In the genomic region with DNA sequence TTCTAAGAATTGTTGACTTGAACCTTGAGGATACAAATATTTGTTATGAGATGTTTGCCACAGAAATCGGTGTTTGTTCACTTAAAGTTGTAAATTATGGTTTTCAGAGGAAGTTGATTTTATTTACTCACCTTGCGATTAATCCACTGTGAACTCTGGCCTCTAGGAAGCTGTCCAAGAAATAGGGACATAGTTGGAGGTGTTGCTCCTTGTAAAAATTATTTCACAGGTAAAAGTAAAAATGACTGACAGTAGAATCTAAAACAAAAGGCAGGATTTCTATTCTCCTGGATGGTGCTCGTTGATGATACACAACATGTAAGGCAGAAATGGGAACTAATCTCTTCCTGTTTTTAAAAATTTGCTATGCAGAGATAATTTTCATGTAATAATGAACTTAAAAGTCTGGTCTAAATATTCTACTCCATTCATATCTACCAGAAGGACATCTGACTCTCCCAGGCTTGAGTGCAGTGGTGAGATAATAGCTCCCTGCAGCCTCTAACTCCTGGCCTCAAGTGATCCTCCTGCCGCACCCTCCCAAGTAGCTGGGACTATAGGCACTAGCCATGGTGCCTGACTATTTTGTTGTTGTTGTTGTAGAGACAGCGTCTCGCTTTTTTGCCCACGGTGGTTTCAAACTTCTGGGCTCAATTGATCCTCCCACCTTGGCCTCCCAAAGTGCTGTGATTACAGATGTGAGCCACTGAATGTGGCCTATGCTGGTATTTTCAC, we compare ENCODE assay signal across 23 cellular contexts. TPM values are rescaled to one million over a fixed set of nuclear protein-coding genes. Genes with fewer than 3 reads are reported as not detected.
"Had no signal": no experiment of that assay in that cellular context is flagged by ENCODE, and none has a peak within 500 bp of the region (broad histone marks: within the 10 kb centered on the region; RNA-seq: fewer than 3 reads in every experiment).

No MANE protein-coding gene starts in this region.

- DNase-seq: activated CD4-positive, alpha-beta T cell treated with anti-CD3 and anti-CD28 coated beads for 48 hours; activated CD8-positive, alpha-beta memory T cell treated with anti-CD3 and anti-CD28 coated beads, Interleukin-2, amount 50 U/mL, for 4 hours; activated CD8-positive, alpha-beta T cell treated with anti-CD3 and anti-CD28 coated beads, Interleukin-2, amount 10 ng/mL, durations not matched to agents 7 days and 5 days; activated effector memory CD4-positive, alpha-beta T cell treated with anti-CD3 and anti-CD28 coated beads, Interleukin-2, amount 50 U/mL, for 16 hours; activated T-cell treated with anti-CD3 and anti-CD28 coated beads, Interleukin-2, amount 50 U/mL, for 48 hours; amniotic stem cell; esophagus squamous epithelium; hippocampal formation; left ventricle myocardium inferior; nucleus accumbens; posterior cingulate gyrus; stimulated activated CD4-positive, alpha-beta T cell treated with anti-CD3 and anti-CD28 coated beads, Interleukin-4, amount 100 ng/mL, for 4 hours; stimulated activated naive CD8-positive, alpha-beta T cell treated with anti-CD3 and anti-CD28 coated beads, Interleukin-15, Interleukin-2, amounts not matched to agents 100 U/mL and 50 U/mL, for 24 hours; T-helper 1 cell; T1000 had no signal

- FAIRE-seq: keratinocyte had no signal

- H3K4me3 Mint-ChIP-seq: activated CD8-positive, alpha-beta T cell treated with anti-CD3 and anti-CD28 coated beads, Interleukin-2, amount 10 ng/mL, durations not matched to agents 7 days and 5 days; nephron; type B pancreatic cell had no signal

- H3K27me3 ChIP-seq: esophagus squamous epithelium had no signal

- H3K27ac Mint-ChIP-seq: activated CD8-positive, alpha-beta T cell treated with anti-CD3 and anti-CD28 coated beads, Interleukin-2, amount 10 ng/mL, durations not matched to agents 7 days and 5 days; activated naive CD4-positive, alpha-beta T cell treated with anti-CD3 and anti-CD28 coated beads, Interleukin-2, amount 50 U/mL, for 72 hours; nephron; type B pancreatic cell had no signal

- ATAC-seq: activated CD8-positive, alpha-beta T cell treated with anti-CD3 and anti-CD28 coated beads, Interleukin-2, amount 10 ng/mL, durations not matched to agents 7 days and 5 days; activated naive CD4-positive, alpha-beta T cell treated with anti-CD3 and anti-CD28 coated beads, Interleukin-2, amount 50 U/mL, for 72 hours; stimulated activated naive CD8-positive, alpha-beta T cell treated with anti-CD3 and anti-CD28 coated beads, Interleukin-15, Interleukin-2, amounts not matched to agents 100 U/mL and 50 U/mL, for 24 hours had no signal

- H3K4me3 ChIP-seq: esophagus squamous epithelium, left ventricle myocardium inferior had no signal

- H3K36me3 ChIP-seq: esophagus squamous epithelium, left ventricle myocardium inferior had no signal

- H3K27ac ChIP-seq: esophagus squamous epithelium, left ventricle myocardium inferior had no signal

- H3K4me1 ChIP-seq: esophagus squamous epithelium, left ventricle myocardium inferior had no signal

- H3K36me3 Mint-ChIP-seq: type B pancreatic cell had no signal

RNA-seq across cellular contexts. Expression of gene CCR9, which starts 27.4 kb away (rescaled TPM):
- total RNA-seq: activated naive CD4-positive, alpha-beta T cell treated with anti-CD3 and anti-CD28 coated beads, Interleukin-2, amount 50 U/mL, for 72 hours; cardiac septum; esophagus squamous epithelium; fibroblast of villous mesenchyme; glomerular endothelial cell; left ventricle myocardium inferior; mesenteric fat pad had no signal
- polyA plus RNA-seq: keratinocyte had no signal
